Comparison of ENCODE assay signal across 10 cellular contexts in the genomic region with DNA sequence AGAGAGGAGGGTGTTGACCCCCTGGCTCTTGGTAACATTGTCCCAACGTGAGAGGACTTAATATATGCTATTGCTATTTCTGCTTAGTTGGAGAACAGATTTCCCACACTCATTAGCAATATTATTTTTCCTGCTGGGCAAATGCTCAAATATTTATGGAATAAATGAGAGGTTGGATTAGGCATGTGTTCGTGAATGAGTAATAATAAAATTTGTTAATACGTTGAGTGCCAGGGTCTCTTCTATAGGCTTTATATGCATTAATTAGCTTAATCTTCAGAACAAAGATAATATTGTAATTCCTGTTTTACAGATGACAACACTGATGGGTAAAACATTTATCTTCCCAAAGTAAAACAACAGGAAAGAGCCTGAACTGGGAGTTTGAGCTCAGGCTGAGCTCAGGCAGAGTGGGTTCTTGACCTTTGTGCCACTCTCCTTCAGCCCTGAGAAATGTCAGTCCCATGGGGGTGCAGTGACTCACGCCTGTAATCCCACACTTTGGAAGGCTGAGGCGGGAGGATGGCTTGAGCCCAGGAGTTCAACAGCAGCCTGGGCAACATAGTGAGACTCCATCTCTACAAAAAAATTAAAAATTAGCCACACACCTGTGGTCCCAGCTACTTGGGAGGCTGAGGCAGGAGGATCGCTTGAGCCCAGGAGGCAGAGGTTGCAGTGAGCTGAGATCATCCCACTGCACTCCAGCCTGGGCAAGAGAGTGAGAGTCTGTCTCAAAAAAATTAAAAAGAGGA. TPM values are rescaled to one million over a fixed set of nuclear protein-coding genes. Genes with fewer than 3 reads are reported as not detected.
A peak's percentile ranks its signal among the peaks of the same experiment; 100 is the strongest.
DNase-seq lines count a peak whose midpoint lies in the region; ATAC-seq and TF ChIP-seq lines count a peak whose summit lies in the region.
"Had no signal": no experiment of that assay in that cellular context is flagged by ENCODE, and none has a peak within 500 bp of the region (broad histone marks: within the 10 kb centered on the region; RNA-seq: fewer than 3 reads in every experiment).

No MANE protein-coding gene starts in this region.

- CTCF ChIA-PET in CD4-positive, alpha-beta memory T cell (lab: Charles Lee; ENCODE audit: partially characterized antibody): no interaction called here

- H3K27ac Mint-ChIP-seq in CD4-positive, alpha-beta memory T cell: peak overlapping the region in 1 of 7 donors; percentile 48
- no peak overlapping the region for H3K27ac Mint-ChIP-seq in nephron progenitor cell
- H3K27ac Mint-ChIP-seq: activated naive CD4-positive, alpha-beta T cell treated with anti-CD3 and anti-CD28 coated beads, Interleukin-2, amount 50 U/mL, for 24 hours had no signal

- no peak for TF ChIP-seq EP300 in gastroesophageal sphincter (IDR thresholded peaks at IDR 0.05)

- no peak for TF ChIP-seq CTCF in KMS-11 (conservative IDR thresholded peaks at IDR 0.05; ENCODE audit: low read depth, low read length)
- TF ChIP-seq CTCF in nephron progenitor cell (IDR thresholded peaks at IDR 0.05): no peak
- TF ChIP-seq CTCF in gastroesophageal sphincter (IDR thresholded peaks at IDR 0.05): no peak

- peak overlapping the region; percentile 9; the same call in 1 of the 2 replicates for H3K4me2 ChIP-seq in KMS-11

- ATAC-seq in gastroesophageal sphincter (no peak), GM18502 (IDR thresholded peaks at IDR 0.05; ENCODE audit: poor library complexity, unreplicated experiment) (no peak)

- 33 to 47% methylated on average over 4 to 5 of the region's 6 CpGs for WGBS in gastroesophageal sphincter (ENCODE audit: low coverage in 1 of 2), 2 donors

- peaks cover 6 to 93% (median 81%) of the 10 kb centered on the region in 8 donors for H3K9me3 Mint-ChIP-seq in CD4-positive, alpha-beta memory T cell
- peaks cover 49% of the 10 kb centered on the region for H3K9me3 Mint-ChIP-seq in nephron progenitor cell

- H3K27ac ChIP-seq in CD4-positive, alpha-beta memory T cell (ENCODE audit: low read depth, low read length): no peak overlapping the region
- no peak overlapping the region for H3K27ac ChIP-seq in KMS-11
- H3K27ac ChIP-seq in duodenal mucosa (ENCODE audit: low read depth, low read length): no peak overlapping the region
- H3K27ac ChIP-seq in gastroesophageal sphincter: peak overlapping the region in 1 of 4 donors; percentile 74

- peaks cover 0 to 11% (median 5%) of the 10 kb centered on the region in 4 donors for H3K4me1 Mint-ChIP-seq in CD4-positive, alpha-beta memory T cell
- H3K4me1 Mint-ChIP-seq in nephron progenitor cell: peaks cover 10% of the 10 kb centered on the region

- POLR2A ChIA-PET in CD4-positive, alpha-beta memory T cell (lab: Charles Lee; ENCODE audit: partially characterized antibody): no interaction called here

- H3K36me3 Mint-ChIP-seq in CD4-positive, alpha-beta memory T cell: peaks cover 42 to 43% of the 10 kb centered on the region in 2 donors
- peaks cover 44% of the 10 kb centered on the region for H3K36me3 Mint-ChIP-seq in nephron progenitor cell (ENCODE audit: low read depth)

- H3K36me3 ChIP-seq in CD4-positive, alpha-beta memory T cell (ENCODE audit: insufficient read depth, low read length): no peaks in the 10 kb centered on the region
- H3K36me3 ChIP-seq in KMS-11 (ENCODE audit: insufficient read depth): no peaks in the 10 kb centered on the region
- no peaks in the 10 kb centered on the region for H3K36me3 ChIP-seq in duodenal mucosa (ENCODE audit: control insufficient read depth in 1 of 2, insufficient read depth in 2 of 2, low read length in 2 of 2)
- H3K36me3 ChIP-seq in gastroesophageal sphincter: peaks cover 0 to 4% of the 10 kb centered on the region in 2 donors

- H3K4me3 Mint-ChIP-seq in CD4-positive, alpha-beta memory T cell: peak overlapping the region in 5 of 8 donors; percentile 53 to 83 (median 72)
- H3K4me3 Mint-ChIP-seq in nephron progenitor cell: peak overlapping the region; percentile 89

- H3K4me3 ChIP-seq in CD4-positive, alpha-beta memory T cell (ENCODE audit: low read length in 2 of 2): no peak overlapping the region
- H3K4me3 ChIP-seq in KMS-11 (IDR thresholded peaks at IDR 0.05; ENCODE audit: insufficient read depth, low read depth, low read length) (no peak overlapping the region), duodenal mucosa (ENCODE audit: low read depth in 1 of 2, low read length in 2 of 2) (peak overlapping the region; percentile 78 to 79), gastroesophageal sphincter (no peak overlapping the region)

- intact Hi-C loops in CD4-positive, alpha-beta memory T cell (cut with micrococcal nuclease): no loop called here

- no peaks in the 10 kb centered on the region for H3K4me1 ChIP-seq in CD4-positive, alpha-beta memory T cell (ENCODE audit: insufficient read depth, low read length)
- H3K4me1 ChIP-seq in KMS-11 (ENCODE audit: low read depth, poor library complexity, severe bottlenecking): no peaks in the 10 kb centered on the region
- H3K4me1 ChIP-seq in duodenal mucosa (ENCODE audit: control insufficient read depth in 1 of 2, insufficient read depth in 2 of 2, low read length in 2 of 2): no peaks in the 10 kb centered on the region
- no peaks in the 10 kb centered on the region for H3K4me1 ChIP-seq in gastroesophageal sphincter

- no peak overlapping the region for H2AFZ ChIP-seq in KMS-11 (ENCODE audit: low read depth)

- TF ChIP-seq POLR2A in gastroesophageal sphincter (IDR thresholded peaks at IDR 0.05): no peak

- H3K9ac ChIP-seq in KMS-11: no peak overlapping the region
- H3K9ac ChIP-seq in duodenal mucosa (ENCODE audit: low read depth in 1 of 2, low read length in 2 of 2): peak overlapping the region in 1 of 2 donors; percentile 61

- H3K27me3 ChIP-seq in CD4-positive, alpha-beta memory T cell (ENCODE audit: insufficient read depth, low read length): no peaks in the 10 kb centered on the region
- H3K27me3 ChIP-seq in KMS-11 (ENCODE audit: insufficient read depth, low read depth): no peaks in the 10 kb centered on the region
- H3K27me3 ChIP-seq in duodenal mucosa (ENCODE audit: control insufficient read depth in 1 of 2, insufficient read depth in 2 of 2, low read length in 2 of 2): no peaks in the 10 kb centered on the region
- no peaks in the 10 kb centered on the region for H3K27me3 ChIP-seq in gastroesophageal sphincter

- no peaks in the 10 kb centered on the region for H3K27me3 Mint-ChIP-seq in CD4-positive, alpha-beta memory T cell
- H3K27me3 Mint-ChIP-seq in nephron progenitor cell (ENCODE audit: low read depth, poor library complexity): peaks cover 7% of the 10 kb centered on the region
- H3K27me3 Mint-ChIP-seq: activated naive CD4-positive, alpha-beta T cell treated with anti-CD3 and anti-CD28 coated beads, Interleukin-2, amount 50 U/mL, for 24 hours had no signal

- DNase-seq in CD4-positive, alpha-beta memory T cell: no peak
- DNase-seq in nephron progenitor cell (no peak), NCI-H2227 (lab: John Stamatoyannopoulos, UW; ENCODE audit: unreplicated experiment) (no peak), NCI-H2107 treated with DMSO at 0.1 percent for 48 hours (lab: John Stamatoyannopoulos, UW; ENCODE audit: unreplicated experiment) (no peak)
- DNase-seq: NCI-H1417 treated with DMSO at 0.1 percent for 48 hours had no signal

- H3K9me3 ChIP-seq in CD4-positive, alpha-beta memory T cell (ENCODE audit: control insufficient read depth in 1 of 2, low read length in 2 of 2): peaks cover 1 to 11% of the 10 kb centered on the region in 2 donors
- H3K9me3 ChIP-seq in duodenal mucosa (ENCODE audit: control insufficient read depth in 1 of 2, low read length in 2 of 2): peaks cover 6 to 20% of the 10 kb centered on the region in 2 donors
- H3K9me3 ChIP-seq in gastroesophageal sphincter: peaks cover 0 to 98% (median 6%) of the 10 kb centered on the region in 3 donors

- no peaks in the 10 kb centered on the region for H3K79me2 ChIP-seq in KMS-11 (ENCODE audit: insufficient read depth, low read depth)

- no peaks in the 10 kb centered on the region for H4K20me1 ChIP-seq in KMS-11 (ENCODE audit: insufficient read depth)

RNA-seq across cellular contexts. Expression of gene ZNF233, which starts 1.2 kb away (rescaled TPM):
- under 1 TPM in 1 of 2 experiments, not detected in 1; 0.50 TPM for total RNA-seq in CD4-positive, alpha-beta memory T cell
- 1 to 10 TPM in 1 of 2 donors, under 1 TPM in 1; 0.52 to 1.1 TPM for polyA plus RNA-seq in CD4-positive, alpha-beta memory T cell
- total RNA-seq in gastroesophageal sphincter: 1 to 10 TPM in 3 of 4 donors, under 1 TPM in 1; 0.37 to 1.9 (median 1.4) TPM

RNA-seq across cellular contexts. Expression of gene ZNF235, which starts 44.0 kb away (rescaled TPM):
- 10 to 100 TPM; 13.0 to 15.9 TPM for total RNA-seq in CD4-positive, alpha-beta memory T cell
- 1 to 10 TPM; 1.9 to 5.1 TPM for polyA plus RNA-seq in CD4-positive, alpha-beta memory T cell
- 10 to 100 TPM in 1 of 4 donors, 1 to 10 TPM in 3; 5.6 to 15.6 (median 7.9) TPM for total RNA-seq in gastroesophageal sphincter

RNA-seq across cellular contexts. Expression of gene ZNF227, which starts 48.5 kb away (rescaled TPM):
- 10 to 100 TPM; 51.6 to 54.4 TPM for total RNA-seq in CD4-positive, alpha-beta memory T cell
- polyA plus RNA-seq in CD4-positive, alpha-beta memory T cell: 10 to 100 TPM in 1 of 2 donors, 1 to 10 TPM in 1; 8.9 to 20.1 TPM
- 10 to 100 TPM; 10.6 to 19.3 (median 14.7) TPM for total RNA-seq in gastroesophageal sphincter

Comparison
In these comparisons a context has a peak if more than half of its experiments do, and no peak if none do; other contexts are left out.
1. H3K4me3 ChIP-seq: peak in duodenal mucosa (2 of 2); none in CD4-positive, alpha-beta memory T cell (0 of 2), KMS-11 (single experiment) and gastroesophageal sphincter (0 of 2).